8 cellular contexts compared by ENCODE assay signal in genomic region chr17:68600123-68600880, GRCh38. TPM values are rescaled to one million over a fixed set of nuclear protein-coding genes. Genes with fewer than 3 reads are reported as not detected.
DNase-seq lines count a peak whose midpoint lies in the region; ATAC-seq and TF ChIP-seq lines count a peak whose summit lies in the region.

No MANE protein-coding gene starts in this region.

- peak overlapping the region; percentile 68 for H3K27ac ChIP-seq in RWPE1
- H3K27ac ChIP-seq in naive thymus-derived CD4-positive, alpha-beta T cell (ENCODE audit: low read depth, low read length) = no peak overlapping the region

- TF ChIP-seq CTCF in RWPE1 (conservative IDR thresholded peaks at IDR 0.05; ENCODE audit: low read depth) (peak; percentile 74), epithelial cell of proximal tubule (conservative IDR thresholded peaks at IDR 0.05; ENCODE audit: low read depth, low read length) (peak; percentile 32)

- H3K4me1 ChIP-seq in naive thymus-derived CD4-positive, alpha-beta T cell (ENCODE audit: control insufficient read depth in 2 of 2, insufficient read depth in 2 of 2, low read length in 2 of 2) = peaks cover 0 to 4% of the 10 kb centered on the region in 2 donors

- peak overlapping the region in 6 of 10 donors; percentile 23 to 82 (median 68) for H3K4me3 Mint-ChIP-seq in naive thymus-derived CD4-positive, alpha-beta T cell

- DNase-seq in GM03348 (ENCODE audit: low spot score) (peak; percentile 60), RWPE1 (ENCODE audit: low spot score) (no peak), epithelial cell of proximal tubule (ENCODE audit: low read depth) (no peak), NCI-H2029 (lab: John Stamatoyannopoulos, UW) (no peak)
- peak in 1 of 9 donors; percentile 28 for DNase-seq in naive thymus-derived CD4-positive, alpha-beta T cell

- peaks cover 68 to 79% (median 73%) of the 10 kb centered on the region in 5 donors for H3K27me3 Mint-ChIP-seq in naive thymus-derived CD4-positive, alpha-beta T cell

- no peaks in the 10 kb centered on the region for H3K36me3 ChIP-seq in naive thymus-derived CD4-positive, alpha-beta T cell (ENCODE audit: control insufficient read depth in 2 of 3, insufficient read depth in 3 of 3, low read length in 3 of 3)

- CTCF ChIA-PET in RWPE1 (lab: Yijun Ruan, JAX) = interaction anchor here (0.7 to 1.2 kb wide), 5 partner anchors 13 to 74 kb away, joined by 3 to 4 read pairs (median 3); no protein-coding TSS in a partner anchor
- CTCF ChIA-PET in naive thymus-derived CD4-positive, alpha-beta T cell (lab: Charles Lee) = no interaction called here

- peak; percentile 44 for ATAC-seq in naive thymus-derived CD4-positive, alpha-beta T cell
- ATAC-seq in GM18858 (IDR thresholded peaks at IDR 0.05; ENCODE audit: unreplicated experiment) (no peak), HG03280 (IDR thresholded peaks at IDR 0.05; ENCODE audit: unreplicated experiment) (no peak), HG03460 (IDR thresholded peaks at IDR 0.05; ENCODE audit: unreplicated experiment) (no peak)

- H3K36me3 Mint-ChIP-seq in naive thymus-derived CD4-positive, alpha-beta T cell = peaks cover 0 to 5% (median 0%) of the 10 kb centered on the region in 5 donors

- peaks cover 0 to 6% of the 10 kb centered on the region in 2 donors for H3K27me3 ChIP-seq in naive thymus-derived CD4-positive, alpha-beta T cell (ENCODE audit: control insufficient read depth in 2 of 2, insufficient read depth in 2 of 2, low read length in 2 of 2)

- no peak overlapping the region for H3K27ac Mint-ChIP-seq in naive thymus-derived CD4-positive, alpha-beta T cell

- intact Hi-C loops in naive thymus-derived CD4-positive, alpha-beta T cell (cut with micrococcal nuclease) = no loop called here

- H3K4me3 ChIP-seq in epithelial cell of proximal tubule (ENCODE audit: low read depth, low read length) = peak overlapping the region; percentile 53
- H3K4me3 ChIP-seq in naive thymus-derived CD4-positive, alpha-beta T cell (ENCODE audit: low read length) = no peak overlapping the region

- peaks cover 0 to 5% (median 0%) of the 10 kb centered on the region in 11 donors for H3K9me3 Mint-ChIP-seq in naive thymus-derived CD4-positive, alpha-beta T cell

- POLR2A ChIA-PET in RWPE1 (lab: Yijun Ruan, JAX; ENCODE audit: low non-redundant PET) = no interaction called here
- POLR2A ChIA-PET in naive thymus-derived CD4-positive, alpha-beta T cell (lab: Charles Lee) = no interaction called here

- H3K9me3 ChIP-seq in naive thymus-derived CD4-positive, alpha-beta T cell (ENCODE audit: control insufficient read depth in 2 of 3, low read length in 3 of 3) = no peaks in the 10 kb centered on the region

- peaks cover 11 to 30% (median 22%) of the 10 kb centered on the region in 7 donors for H3K4me1 Mint-ChIP-seq in naive thymus-derived CD4-positive, alpha-beta T cell

RNA-seq across cellular contexts. Expression of gene FAM20A, which starts 0.9 kb away (rescaled TPM):
- total RNA-seq in epithelial cell of proximal tubule = not detected in 2 replicates
- 1 to 10 TPM in 1 of 5 experiments, under 1 TPM in 2, not detected in 2; 0.19 to 2.9 (median 0.42) TPM for total RNA-seq in naive thymus-derived CD4-positive, alpha-beta T cell
- polyA plus RNA-seq in naive thymus-derived CD4-positive, alpha-beta T cell = not detected
